10 cellular contexts compared by ENCODE assay signal in genomic region chr5:52339285-52339684, GRCh38.
"Had no signal": no experiment of that assay in that cellular context is flagged by ENCODE, and none has a peak within 500 bp of the region (broad histone marks: within the 10 kb centered on the region; RNA-seq: fewer than 3 reads in every experiment).

No MANE protein-coding gene starts in this region.

- ATAC-seq: activated naive CD8-positive, alpha-beta T cell treated with anti-CD3 and anti-CD28 coated beads, Interleukin-2, amount 50 U/mL, for 24 hours had no signal

- DNase-seq: activated B cell treated with CpG ODN at 0.5 μM for 24 hours; activated CD4-positive, alpha-beta memory T cell treated with anti-CD3 and anti-CD28 coated beads, Interleukin-2, amount 10 ng/mL, durations not matched to agents 7 days and 5 days; activated CD4-positive, alpha-beta T cell treated with anti-CD3 and anti-CD28 coated beads for 48 hours; activated naive CD4-positive, alpha-beta T cell treated with anti-CD3 and anti-CD28 coated beads, Interleukin-2, amount 10 ng/mL, durations not matched to agents 7 days and 5 days; activated naive CD8-positive, alpha-beta T cell treated with anti-CD3 and anti-CD28 coated beads, Interleukin-2, amount 50 U/mL, for 24 hours; activated T-cell treated with anti-CD3 and anti-CD28 coated beads, Interleukin-2, amount 50 U/mL, for 24 hours; anterior cingulate cortex; caudate nucleus; dorsolateral prefrontal cortex; stimulated activated CD4-positive, alpha-beta T cell treated with anti-CD3 and anti-CD28 coated beads, Interleukin-1b, Interleukin-23, amount 100 ng/mL, for 48 hours had no signal
